Comparison of ENCODE assay signal across 1 cellular context in genomic region chr1:1283821-1284220, GRCh38.
TF ChIP-seq lines count a peak whose summit lies in the region.

No MANE protein-coding gene starts in this region.

TF ChIP-seq in K562, 482 proteins besides CTCF, POLR2A, EP300 and RAD21 (continued from another document):
- TF ChIP-seq YY1 (IDR thresholded peaks at IDR 0.05; ENCODE audit: borderline replicate concordance in 1 of 3, control insufficient read depth in 1 of 3, extremely low read depth in 1 of 3, insufficient read depth in 3 of 3, insufficient read length in 1 of 3, insufficient replicate concordance in 2 of 3, low read depth in 1 of 3, low read length in 2 of 3) (peak in 1 of 3 experiments; percentile 68), RNF2 (IDR thresholded peaks at IDR 0.05) (no peak), NFE2L1 (tag; IDR thresholded peaks at IDR 0.05; ENCODE audit: borderline replicate concordance, low read depth) (no peak), CREB1 (IDR thresholded peaks at IDR 0.05) (no peak), CREB1 (CRISPR knock-in tag; IDR thresholded peaks at IDR 0.05) (no peak), MTA1 (IDR thresholded peaks at IDR 0.05; ENCODE audit: borderline replicate concordance) (no peak), ZNF263 (CRISPR knock-in tag; IDR thresholded peaks at IDR 0.05; ENCODE audit: borderline replicate concordance) (no peak), ZNF140 (CRISPR knock-in tag; IDR thresholded peaks at IDR 0.05) (no peak), THRA (IDR thresholded peaks at IDR 0.05) (no peak), ETS1 (conservative IDR thresholded peaks at IDR 0.05; ENCODE audit: control insufficient read depth, low read depth, low read length) (no peak), GABPA (tag; conservative IDR thresholded peaks at IDR 0.05; ENCODE audit: low read depth) (no peak), HMBOX1 (IDR thresholded peaks at IDR 0.05) (no peak), BRCA1 (IDR thresholded peaks at IDR 0.05) (no peak), BRCA1 (CRISPR knock-in tag; IDR thresholded peaks at IDR 0.05) (no peak), TBP (optimal IDR thresholded peaks at IDR 0.05; ENCODE audit: low read depth, low read length) (no peak), MXD1 (CRISPR knock-in tag; IDR thresholded peaks at IDR 0.05; ENCODE audit: borderline replicate concordance, poor library complexity, severe bottlenecking) (no peak), KLF1 (tag; IDR thresholded peaks at IDR 0.05) (no peak)
